In genomic region chr15:100768501-100768931, GRCh38 we compare ENCODE assay signal across 18 cellular contexts.
DNase-seq lines count a peak whose midpoint lies in the region; ATAC-seq lines count a peak whose summit lies in the region.
"Had no signal": no experiment of that assay in that cellular context is flagged by ENCODE, and none has a peak within 500 bp of the region (broad histone marks: within the 10 kb centered on the region; RNA-seq: fewer than 3 reads in every experiment).

No MANE protein-coding gene starts in this region.

- ATAC-seq in GM19023 (IDR thresholded peaks at IDR 0.05; ENCODE audit: unreplicated experiment) (no peak), GM21390 (IDR thresholded peaks at IDR 0.05; ENCODE audit: unreplicated experiment) (no peak), HG03045 (IDR thresholded peaks at IDR 0.05; ENCODE audit: unreplicated experiment) (no peak)
- ATAC-seq in activated T-cell treated with anti-CD3 and anti-CD28 coated beads, Interleukin-2, amount 50 U/mL, for 4 hours: no peak
- ATAC-seq: HCT116, Panc1 had no signal

- no peak overlapping the region for H3K4me3 Mint-ChIP-seq in activated T-cell treated with anti-CD3 and anti-CD28 coated beads, Interleukin-2, amount 50 U/mL, for 4 hours

- H3K4me1 Mint-ChIP-seq in activated T-cell treated with anti-CD3 and anti-CD28 coated beads, Interleukin-2, amount 50 U/mL, for 4 hours (ENCODE audit: low read depth): no peaks in the 10 kb centered on the region

- H3K9me3 Mint-ChIP-seq in activated T-cell treated with anti-CD3 and anti-CD28 coated beads, Interleukin-2, amount 50 U/mL, for 4 hours: no peaks in the 10 kb centered on the region

- peak; percentile 5 for DNase-seq in D341Med (ENCODE audit: low spot score)
- peak; percentile 5 for DNase-seq in GM03348 (ENCODE audit: low spot score)
- peak; percentile 1 for DNase-seq in SK-N-DZ (ENCODE audit: low spot score)
- DNase-seq in mucosa of gallbladder (ENCODE audit: low spot score): peak; percentile 8
- DNase-seq in activated T-cell treated with anti-CD3 and anti-CD28 coated beads, Interleukin-2, amount 50 U/mL, for 4 hours: no peak
- DNase-seq: ACHN, DMS79, KBM-7, NCI-H1105 treated with DMSO at 0.1 percent for 48 hours, NCI-H1694, NCI-H2081 treated with DMSO at 0.1 percent for 48 hours, NCI-H446 treated with DMSO at 0.1 percent for 48 hours, NCI-H69 had no signal

- H3K36me3 Mint-ChIP-seq in activated T-cell treated with anti-CD3 and anti-CD28 coated beads, Interleukin-2, amount 50 U/mL, for 4 hours (ENCODE audit: insufficient read depth): no peaks in the 10 kb centered on the region

- H3K27me3 Mint-ChIP-seq in activated T-cell treated with anti-CD3 and anti-CD28 coated beads, Interleukin-2, amount 50 U/mL, for 4 hours (ENCODE audit: low read depth): peaks cover 2% of the 10 kb centered on the region
